In genomic region chr20:45987108-45987780, GRCh38 we compare ENCODE assay signal across 1 cellular context.
TF ChIP-seq lines count a peak whose summit lies in the region.

No MANE protein-coding gene starts in this region.

TF ChIP-seq in GM23338, 12 proteins besides CTCF, POLR2A, EP300 and RAD21 (continued from another document):
- TF ChIP-seq ZNF462 (CRISPR knock-in tag; IDR thresholded peaks at IDR 0.05) (no peak; the same call in 1 of the 2 replicates), EZH2 (IDR thresholded peaks at IDR 0.05; ENCODE audit: low read depth, unreplicated experiment) (no peak)
